Comparison of ENCODE assay signal across 15 cellular contexts in the genomic region with DNA sequence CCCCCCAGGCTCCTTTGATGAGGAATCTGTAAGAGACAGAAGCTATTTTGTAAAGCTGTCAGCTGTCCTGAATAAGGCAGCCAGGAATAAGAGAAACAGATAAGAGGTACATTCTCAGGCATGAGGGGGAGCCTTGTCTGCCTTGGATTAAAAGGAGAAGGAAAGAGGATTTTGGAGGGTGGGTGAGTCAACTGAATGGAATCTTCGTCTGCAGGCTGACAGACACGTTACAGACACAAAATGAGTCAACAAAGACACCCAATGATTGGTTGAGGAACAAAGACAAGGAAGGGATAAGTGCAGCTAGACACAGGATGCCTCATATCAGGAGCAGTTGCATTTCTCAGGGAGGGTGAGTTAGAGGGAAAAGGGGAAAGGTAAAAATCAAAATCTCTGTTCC.
A peak's percentile ranks its signal among the peaks of the same experiment; 100 is the strongest.
DNase-seq lines count a peak whose midpoint lies in the region; FAIRE-seq and TF ChIP-seq lines count a peak whose summit lies in the region.
"Had no signal": no experiment of that assay in that cellular context is flagged by ENCODE, and none has a peak within 500 bp of the region (broad histone marks: within the 10 kb centered on the region; RNA-seq: fewer than 3 reads in every experiment).

No MANE protein-coding gene starts in this region.

- no peaks in the 10 kb centered on the region for H3K9me1 ChIP-seq in keratinocyte (ENCODE audit: control insufficient read depth, extremely low read depth, insufficient read depth, low read length)

- no peaks in the 10 kb centered on the region for H3K9me3 ChIP-seq in keratinocyte (ENCODE audit: control insufficient read depth, low read depth, low read length)
- H3K9me3 ChIP-seq: neutrophil, stomach had no signal

- H3K4me2 ChIP-seq in keratinocyte (ENCODE audit: control insufficient read depth, extremely low read depth, insufficient read depth, low read depth, low read length), result peak overlapping the region; percentile 6

- TF ChIP-seq CTCF in keratinocyte (optimal IDR thresholded peaks at IDR 0.05 in 1 of 3, IDR thresholded peaks at IDR 0.05 in 1 of 3, conservative IDR thresholded peaks at IDR 0.05 in 1 of 3; ENCODE audit: extremely low read depth in 1 of 3, insufficient read depth in 2 of 3, low read length in 3 of 3), result no peak
- no peak for TF ChIP-seq CTCF in dorsolateral prefrontal cortex (IDR thresholded peaks at IDR 0.05 in 54 of 56, conservative IDR thresholded peaks at IDR 0.05 in 2 of 56; ENCODE audit: low read depth in 1 of 56, partially characterized antibody in 56 of 56)

- FAIRE-seq in HTR-8/SVneo (lab: Jason Lieb, UNC) (no peak), keratinocyte (lab: Jason Lieb, UNC) (peak; percentile 87)

- intact Hi-C loops in dorsolateral prefrontal cortex (cut with DNase I), result no loop called here

- H3K36me3 ChIP-seq in keratinocyte (ENCODE audit: control insufficient read depth in 2 of 2, extremely low read depth in 1 of 2, insufficient read depth in 2 of 2, low read length in 2 of 2), result no peaks in the 10 kb centered on the region
- H3K36me3 ChIP-seq: neutrophil, stomach had no signal

- H3K27ac ChIP-seq in keratinocyte (ENCODE audit: control insufficient read depth, insufficient read depth, low read length) (no peak overlapping the region), dorsolateral prefrontal cortex (no peak overlapping the region)
- H3K27ac ChIP-seq: C4-2B, neutrophil, stomach had no signal

- no peaks in the 10 kb centered on the region for H4K20me1 ChIP-seq in keratinocyte (ENCODE audit: control insufficient read depth, extremely low read depth, insufficient read depth, low read length)

- H3K79me2 ChIP-seq in keratinocyte (ENCODE audit: control insufficient read depth, insufficient read depth, low read length), result no peaks in the 10 kb centered on the region

- dilution Hi-C loops in keratinocyte (cut with MboI; ENCODE audit: extremely low pct_ligation_motif_present, low sequenced_read_pairs), result no loop called here

- no peak overlapping the region for H2AFZ ChIP-seq in keratinocyte (ENCODE audit: control insufficient read depth, low read length)

- H3K27me3 ChIP-seq in keratinocyte (ENCODE audit: control insufficient read depth, extremely low read depth, insufficient read depth, low read length), result no peaks in the 10 kb centered on the region
- H3K27me3 ChIP-seq in dorsolateral prefrontal cortex, result peaks cover 0 to 10% (median 0%) of the 10 kb centered on the region in 45 donors

- H3K4me3 ChIP-seq in keratinocyte (ENCODE audit: control insufficient read depth in 2 of 3, extremely low read depth in 1 of 3, insufficient read depth in 2 of 3, low read depth in 1 of 3, low read length in 3 of 3) (no peak overlapping the region), dorsolateral prefrontal cortex (no peak overlapping the region)
- H3K4me3 ChIP-seq: stomach had no signal

- H3K4me1 ChIP-seq in keratinocyte (ENCODE audit: control insufficient read depth, extremely low read depth, insufficient read depth, low read length), result peaks cover 10% of the 10 kb centered on the region
- H3K4me1 ChIP-seq: stomach had no signal

- no peak overlapping the region for H3K9ac ChIP-seq in keratinocyte (ENCODE audit: control insufficient read depth, extremely low read depth, insufficient read depth, low read length)

- DNase-seq in EH (ENCODE audit: low read depth) (peak; percentile 56), HTR-8/SVneo (ENCODE audit: insufficient read length, low spot score) (peak; percentile 5), amniotic epithelial cell (ENCODE audit: low read depth) (peak; percentile 6), keratinocyte (ENCODE audit: low read depth, low spot score) (peak; percentile 50), dorsolateral prefrontal cortex (no peak), activated gamma-delta T cell (lab: John Stamatoyannopoulos, UW) (no peak), NCI-H2081 (lab: John Stamatoyannopoulos, UW) (no peak), NCI-H2196 (lab: John Stamatoyannopoulos, UW; ENCODE audit: unreplicated experiment) (no peak)
- DNase-seq: activated B cell treated with CpG ODN at 0.5 μM for 24 hours; activated CD8-positive, alpha-beta memory T cell treated with anti-CD3 and anti-CD28 coated beads, Interleukin-2, amount 50 U/mL, for 48 hours; central memory CD4-positive, alpha-beta T cell; NCI-H1436; stomach had no signal

Comparison
In these comparisons a context has a peak if more than half of its experiments do, and no peak if none do; other contexts are left out.
1. DNase-seq: peak in EH (single experiment), HTR-8/SVneo (single experiment), amniotic epithelial cell (single experiment) and keratinocyte (single experiment); none in dorsolateral prefrontal cortex (0 of 10), activated gamma-delta T cell (single experiment), NCI-H2081 (0 of 2) and NCI-H2196 (single experiment).